Comparison of ENCODE assay signal across 8 cellular contexts in the genomic region with DNA sequence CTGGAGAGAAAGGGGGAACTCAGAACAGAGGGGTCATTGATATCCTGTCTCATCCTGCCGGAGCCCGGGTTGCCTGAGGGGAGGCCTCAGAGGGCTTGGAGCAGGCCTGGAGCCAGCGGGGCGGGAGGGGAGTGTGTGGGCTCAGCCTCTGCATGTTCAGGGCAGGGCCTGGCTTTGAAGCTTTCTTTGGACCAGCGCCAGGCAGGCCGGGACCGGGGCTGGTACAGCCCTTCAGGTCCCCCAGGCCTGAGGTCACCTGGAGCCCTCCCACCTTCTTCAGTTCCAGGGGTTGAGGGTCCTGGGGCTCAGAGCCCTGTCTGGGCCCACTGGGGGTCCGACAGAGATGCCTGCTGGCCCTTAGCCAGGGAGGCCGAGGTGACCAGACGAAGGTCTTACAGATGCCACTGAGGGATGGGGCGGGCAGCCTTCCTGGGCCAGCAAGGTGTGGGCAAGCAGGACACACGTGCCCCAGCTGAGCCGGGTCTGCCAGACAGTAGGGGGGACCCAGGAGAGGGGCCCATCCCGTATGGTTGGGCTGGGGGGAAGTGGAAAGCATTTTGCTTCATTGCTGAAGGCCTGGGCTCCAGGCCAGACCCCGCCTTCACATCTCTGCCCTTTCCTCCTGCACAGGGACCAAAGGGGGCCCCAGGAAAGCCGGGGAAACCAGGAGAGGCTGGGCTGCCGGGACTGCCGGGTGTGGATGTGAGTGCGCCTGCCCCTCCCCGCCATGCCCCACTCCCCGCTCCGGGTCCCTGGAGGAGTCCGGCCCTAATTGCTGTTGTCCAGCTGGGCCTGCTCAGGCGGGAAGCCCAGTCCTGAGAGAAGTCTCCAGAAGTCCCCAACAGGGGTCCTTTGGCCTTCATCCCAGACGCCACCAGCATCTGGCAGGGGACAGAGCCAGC. TPM values are rescaled to one million over a fixed set of nuclear protein-coding genes. Genes with fewer than 3 reads are reported as not detected.
DNase-seq lines count a peak whose midpoint lies in the region; ATAC-seq and TF ChIP-seq lines count a peak whose summit lies in the region.

No MANE protein-coding gene starts in this region.

- DNase-seq in NCI-H2029 (lab: John Stamatoyannopoulos, UW) (peak; percentile 14), NCI-H2029 treated with DMSO at 0.1 percent for 48 hours (lab: John Stamatoyannopoulos, UW) (no peak), astrocyte of the spinal cord (ENCODE audit: low read depth, low spot score) (peak; percentile 36), hippocampal formation (lab: John Stamatoyannopoulos, UW) (peak; percentile 57 to 59), type B pancreatic cell (ENCODE audit: extremely low spot score, unreplicated experiment) (no peak), suprapubic skin (ENCODE audit: low spot score in 2 of 2) (no peak)
- no peak for DNase-seq in effector memory CD8-positive, alpha-beta T cell

- H3K36me3 ChIP-seq in suprapubic skin = peaks cover 2% of the 10 kb centered on the region

- H3K27me3 Mint-ChIP-seq in type B pancreatic cell = peaks cover 16% of the 10 kb centered on the region
- peaks cover 8 to 46% of the 10 kb centered on the region in 2 donors for H3K27me3 Mint-ChIP-seq in effector memory CD8-positive, alpha-beta T cell

- H3K27ac Mint-ChIP-seq in type B pancreatic cell = no peak overlapping the region
- H3K27ac Mint-ChIP-seq in effector memory CD8-positive, alpha-beta T cell = no peak overlapping the region

- H3K4me3 Mint-ChIP-seq in type B pancreatic cell = peak overlapping the region; percentile 45
- H3K4me3 Mint-ChIP-seq in effector memory CD8-positive, alpha-beta T cell = no peak overlapping the region

- TF ChIP-seq EP300 in suprapubic skin (IDR thresholded peaks at IDR 0.05) = no peak

- TF ChIP-seq CTCF in astrocyte of the spinal cord (IDR thresholded peaks at IDR 0.05; ENCODE audit: low read depth, low read length) (no peak), type B pancreatic cell (conservative IDR thresholded peaks at IDR 0.05) (no peak), suprapubic skin (IDR thresholded peaks at IDR 0.05) (no peak)

- 34% methylated on average over 4 of the region's 25 CpGs for WGBS in suprapubic skin

- H3K4me3 ChIP-seq in astrocyte of the spinal cord (ENCODE audit: low read depth, low read length) = no peak overlapping the region
- no peak overlapping the region for H3K4me3 ChIP-seq in suprapubic skin

- in situ Hi-C loops in astrocyte of the spinal cord (cut with HindIII; ENCODE audit: low sequenced_read_pairs) = no loop called here

- H3K36me3 Mint-ChIP-seq in type B pancreatic cell = no peaks in the 10 kb centered on the region
- H3K36me3 Mint-ChIP-seq in effector memory CD8-positive, alpha-beta T cell (ENCODE audit: insufficient read depth) = peaks cover 14% of the 10 kb centered on the region

- peaks cover 60% of the 10 kb centered on the region for H3K4me1 ChIP-seq in suprapubic skin

- H3K27me3 ChIP-seq in suprapubic skin = peaks cover 41% of the 10 kb centered on the region

- H3K4me1 Mint-ChIP-seq in type B pancreatic cell (ENCODE audit: unreplicated experiment) = peaks cover 12% of the 10 kb centered on the region
- H3K4me1 Mint-ChIP-seq in effector memory CD8-positive, alpha-beta T cell (ENCODE audit: low read depth in 2 of 2) = peaks cover 11 to 13% of the 10 kb centered on the region in 2 donors

- H3K9me3 ChIP-seq in suprapubic skin = no peaks in the 10 kb centered on the region

- ATAC-seq in effector memory CD8-positive, alpha-beta T cell (replicated peaks) = no peak
- no peak for ATAC-seq in GM19455 (IDR thresholded peaks at IDR 0.05; ENCODE audit: unreplicated experiment)

- no peaks in the 10 kb centered on the region for H3K9me3 Mint-ChIP-seq in type B pancreatic cell
- no peaks in the 10 kb centered on the region for H3K9me3 Mint-ChIP-seq in effector memory CD8-positive, alpha-beta T cell

- TF ChIP-seq POLR2A in suprapubic skin (IDR thresholded peaks at IDR 0.05) = no peak

- no peak overlapping the region for H3K27ac ChIP-seq in suprapubic skin

RNA-seq across cellular contexts. Expression of a gene that starts 2.0 kb away (rescaled TPM):
- 8.8 and 21.2 TPM in 2 replicates for total RNA-seq in type B pancreatic cell (ENCODE audit: low replicate concordance)
- total RNA-seq in suprapubic skin = 10 to 100 TPM in 1 of 4 donors, 1 to 10 TPM in 3; 6.1 to 11.3 (median 8.1) TPM

RNA-seq across cellular contexts. Expression of a gene that starts 14.2 kb away (rescaled TPM):
- total RNA-seq in type B pancreatic cell (ENCODE audit: low replicate concordance) (42.8 and 49.6 TPM in 2 replicates), suprapubic skin (10 to 100 TPM; 32.1 to 54.1 (median 42.5) TPM)

RNA-seq across cellular contexts. Expression of a gene that starts 22.6 kb away (rescaled TPM):
- 8.4 and 14.6 TPM in 2 replicates for total RNA-seq in type B pancreatic cell (ENCODE audit: low replicate concordance)
- 10 to 100 TPM in 3 of 4 donors, 1 to 10 TPM in 1; 10.0 to 13.3 (median 11.7) TPM for total RNA-seq in suprapubic skin

RNA-seq across cellular contexts. Expression of a gene that starts 42.8 kb away (rescaled TPM):
- total RNA-seq in type B pancreatic cell (ENCODE audit: low replicate concordance) = 6.1 and 11.8 TPM in 2 replicates
- 10 to 100 TPM in 2 of 4 donors, 1 to 10 TPM in 2; 9.0 to 20.3 (median 12.7) TPM for total RNA-seq in suprapubic skin

Comparison
In these comparisons a context has a peak if more than half of its experiments do, and no peak if none do; other contexts are left out.
1. DNase-seq: peak in NCI-H2029 (single experiment), astrocyte of the spinal cord (single experiment) and hippocampal formation (2 of 2); none in NCI-H2029 treated with DMSO at 0.1 percent for 48 hours (single experiment), type B pancreatic cell (single experiment), effector memory CD8-positive, alpha-beta T cell (0 of 3) and suprapubic skin (0 of 2).